ENCODE assay signal across 20 cellular contexts in the genomic region with DNA sequence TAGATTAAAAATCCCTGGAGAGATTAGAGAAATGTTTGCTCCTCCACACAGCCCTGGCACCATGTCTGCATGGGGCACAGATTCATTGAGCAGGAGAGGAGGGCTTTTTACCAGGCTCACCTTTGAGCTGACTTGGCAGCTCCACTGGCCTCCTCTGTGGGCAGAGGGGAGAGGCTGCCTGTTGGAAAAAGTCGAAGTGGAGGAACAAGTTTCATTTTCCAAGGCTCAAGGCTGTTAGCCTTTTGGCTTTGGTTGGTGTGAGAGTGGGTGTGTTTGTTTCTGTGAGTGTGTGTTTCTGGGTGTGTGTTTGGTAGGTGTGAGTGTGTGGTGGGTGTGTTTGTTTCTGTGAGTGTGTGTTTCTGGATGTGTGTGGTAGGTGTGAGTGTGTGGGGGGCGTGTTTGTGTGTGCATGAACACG. TPM values are rescaled to one million over a fixed set of nuclear protein-coding genes. Genes with fewer than 3 reads are reported as not detected.
DNase-seq lines count a peak whose midpoint lies in the region; ATAC-seq, FAIRE-seq and TF ChIP-seq lines count a peak whose summit lies in the region.
"Had no signal": no experiment of that assay in that cellular context is flagged by ENCODE, and none has a peak within 500 bp of the region (broad histone marks: within the 10 kb centered on the region; RNA-seq: fewer than 3 reads in every experiment).

No MANE protein-coding gene starts in this region.

- no peaks in the 10 kb centered on the region for H4K20me1 ChIP-seq in H1 (replicated peaks in 1 of 2; ENCODE audit: control insufficient read depth in 1 of 2, insufficient read depth in 2 of 2, low read length in 2 of 2)

- no peak overlapping the region for H3K4ac ChIP-seq in H1 (replicated peaks; ENCODE audit: insufficient read length, low read depth, low read length)

- no peaks in the 10 kb centered on the region for H3K79me1 ChIP-seq in H1 (ENCODE audit: low read depth, low read length)

- H2AFZ ChIP-seq in H1 (ENCODE audit: low read length): no peak overlapping the region

- no peaks in the 10 kb centered on the region for H3K27me3 ChIP-seq in H1 (replicated peaks in 1 of 4; ENCODE audit: control insufficient read depth in 3 of 4, extremely low read depth in 1 of 4, insufficient read depth in 3 of 4, low read length in 3 of 4)
- no peaks in the 10 kb centered on the region for H3K27me3 ChIP-seq in liver (ENCODE audit: control insufficient read depth in 4 of 4, insufficient read depth in 4 of 4, low read length in 3 of 4)
- no peaks in the 10 kb centered on the region for H3K27me3 ChIP-seq in subcutaneous abdominal adipose tissue (ENCODE audit: control insufficient read depth in 5 of 5, insufficient read depth in 4 of 5, low read length in 5 of 5)

- H3K79me2 ChIP-seq in H1 (ENCODE audit: control insufficient read depth in 1 of 2, insufficient read depth in 2 of 2, low read length in 2 of 2): no peaks in the 10 kb centered on the region

- H3K4me1 Mint-ChIP-seq in T-helper 17 cell: peaks cover 2% of the 10 kb centered on the region
- H3K4me1 Mint-ChIP-seq: stimulated activated naive CD8-positive, alpha-beta T cell treated with anti-CD3 and anti-CD28 coated beads, Interleukin-15, amount 100 ng/mL, for 72 hours had no signal

- H3K27ac ChIP-seq in H1 (ENCODE audit: low read depth, low read length) (no peak overlapping the region), liver (ENCODE audit: low read depth in 1 of 2, low read length in 2 of 2) (peak overlapping the region; percentile 57 to 58), subcutaneous abdominal adipose tissue (ENCODE audit: low read depth, low read length) (peak overlapping the region; percentile 71)

- no peak overlapping the region for H3K4me3 Mint-ChIP-seq in T-helper 17 cell
- H3K4me3 Mint-ChIP-seq: stimulated activated naive CD8-positive, alpha-beta T cell treated with anti-CD3 and anti-CD28 coated beads, Interleukin-15, amount 100 ng/mL, for 72 hours; T-helper 2 cell treated with Interferon-gamma antibody and Interleukin-4, amounts not matched to agents 5 μg/mL and 100 μg/mL, for 36 hours had no signal

- no peak overlapping the region for H2BK120ac ChIP-seq in H1 (replicated peaks; ENCODE audit: low read depth, low read length)

- TF ChIP-seq POLR2A in H1 (IDR thresholded peaks at IDR 0.05; ENCODE audit: control extremely low read depth in 1 of 2, low read depth in 2 of 2, low read length in 2 of 2): no peak

- FAIRE-seq in H1 (lab: Jason Lieb, UNC): no peak

- H2BK15ac ChIP-seq in H1 (ENCODE audit: low read length): 0 out of 2 replicates have a peak overlapping the region, but pooled peaks have one; percentile 46

- no peak overlapping the region for H4K5ac ChIP-seq in H1 (ENCODE audit: insufficient read length, low read depth, low read length)

- H3K4me1 ChIP-seq in H1 (replicated peaks in 1 of 4; ENCODE audit: control insufficient read depth in 3 of 4, insufficient read depth in 4 of 4, low read length in 3 of 4) (peaks cover 0 to 2% (median 0%) of the 10 kb centered on the region in 4 experiments; a peak in 1 of 7 replicates), liver (ENCODE audit: control insufficient read depth in 4 of 4, insufficient read depth in 4 of 4, low read length in 3 of 4) (peaks cover 4 to 25% (median 19%) of the 10 kb centered on the region in 4 donors), subcutaneous abdominal adipose tissue (ENCODE audit: control insufficient read depth in 5 of 5, insufficient read depth in 5 of 5, low read length in 5 of 5) (peaks cover 2 to 29% (median 24%) of the 10 kb centered on the region in 5 donors)

- peak overlapping the region; percentile 34 for H4K91ac ChIP-seq in H1 (replicated peaks; ENCODE audit: insufficient read length, low read length)

- no peak overlapping the region for H2BK5ac ChIP-seq in H1 (ENCODE audit: low read depth, low read length)

- peak; percentile 47 for DNase-seq in LoVo (ENCODE audit: low spot score)
- DNase-seq in H1 (ENCODE audit: low read depth in 1 of 2, low spot score in 2 of 2): no peak
- no peak for DNase-seq in T-helper 17 cell
- DNase-seq in NCI-H2227 treated with DMSO at 0.1 percent for 48 hours (lab: John Stamatoyannopoulos, UW): no peak
- no peak for DNase-seq in glomerular visceral epithelial cell (ENCODE audit: extremely low spot score)
- DNase-seq in OCI-M2 (lab: John Stamatoyannopoulos, UW; ENCODE audit: unreplicated experiment): no peak
- DNase-seq: activated CD8-positive, alpha-beta memory T cell treated with anti-CD3 and anti-CD28 coated beads, Interleukin-2, amount 50 U/mL, for 4 hours; activated naive CD4-positive, alpha-beta T cell treated with anti-CD3 and anti-CD28 coated beads, Interleukin-2, amount 50 U/mL, for 16 hours; AML-193; DMS 273 treated with DMSO at 0.1 percent for 48 hours; effector CD8-positive, alpha-beta T cell; KBM-7; NCI-H1417; NK-92 treated with Interleukin-12 subunit alpha and Interleukin-12 subunit beta, amount 100 ng/mL, for 24 hours; SHP77; stimulated activated naive CD8-positive, alpha-beta T cell treated with anti-CD3 and anti-CD28 coated beads, Interleukin-15, amount 100 ng/mL, for 72 hours had no signal

- no peak for TF ChIP-seq RAD21 in H1 (IDR thresholded peaks at IDR 0.05 in 1 of 2, conservative IDR thresholded peaks at IDR 0.05 in 1 of 2; ENCODE audit: low read depth in 2 of 2, low read length in 2 of 2)
- peak in 1 of 2 donors; percentile 37 for TF ChIP-seq RAD21 in liver (IDR thresholded peaks at IDR 0.05)

- TF ChIP-seq CTCF in H1 (IDR thresholded peaks at IDR 0.05; ENCODE audit: control extremely low read depth in 1 of 3, insufficient read depth in 1 of 3, low read depth in 1 of 3, low read length in 3 of 3) (no peak), liver (IDR thresholded peaks at IDR 0.05; ENCODE audit: low read depth, low read length, missing input control) (no peak)

- H3K36me3 ChIP-seq in H1 (ENCODE audit: control insufficient read depth in 2 of 4, insufficient read depth in 4 of 4, low read length in 3 of 4) (no peaks in the 10 kb centered on the region), liver (ENCODE audit: control insufficient read depth in 4 of 4, insufficient read depth in 3 of 4, low read depth in 1 of 4, low read length in 3 of 4) (no peaks in the 10 kb centered on the region), subcutaneous abdominal adipose tissue (ENCODE audit: control insufficient read depth in 5 of 5, insufficient read depth in 5 of 5, low read length in 5 of 5) (no peaks in the 10 kb centered on the region)

- H3K27ac Mint-ChIP-seq in T-helper 17 cell: no peak overlapping the region
- H3K27ac Mint-ChIP-seq: stimulated activated naive CD8-positive, alpha-beta T cell treated with anti-CD3 and anti-CD28 coated beads, Interleukin-15, amount 100 ng/mL, for 72 hours; T-helper 2 cell treated with Interferon-gamma antibody and Interleukin-4, amounts not matched to agents 5 μg/mL and 100 μg/mL, for 36 hours had no signal

- POLR2A ChIA-PET in H1 (lab: Charles Lee; ENCODE audit: partially characterized antibody): interaction anchor here (0.7 to 1.1 kb wide), 2 partner anchors 8 to 28 kb away, joined by 3 to 4 read pairs; no protein-coding TSS in a partner anchor

- peaks cover 19% of the 10 kb centered on the region for H3K27me3 Mint-ChIP-seq in T-helper 17 cell
- H3K27me3 Mint-ChIP-seq: stimulated activated naive CD8-positive, alpha-beta T cell treated with anti-CD3 and anti-CD28 coated beads, Interleukin-15, amount 100 ng/mL, for 72 hours had no signal

- H3K9me3 ChIP-seq in H1 (ENCODE audit: insufficient read depth in 2 of 2, low read depth in 1 of 2, low read length in 1 of 2) (no peaks in the 10 kb centered on the region), liver (ENCODE audit: control insufficient read depth in 4 of 4, low read length in 3 of 4) (no peaks in the 10 kb centered on the region), subcutaneous abdominal adipose tissue (ENCODE audit: control insufficient read depth in 5 of 5, low read length in 5 of 5) (no peaks in the 10 kb centered on the region), T-helper 17 cell (ENCODE audit: control insufficient read depth, low read length, poor library complexity, severe bottlenecking) (no peaks in the 10 kb centered on the region)

- CTCF ChIA-PET in H1 (lab: Charles Lee; ENCODE audit: partially characterized antibody): interaction anchor here (1.3 to 1.8 kb wide), 3 partner anchors 31 to 61 kb away, joined by 3 to 9 read pairs (median 4); no protein-coding TSS in a partner anchor

- no peak overlapping the region for H3K18ac ChIP-seq in H1 (ENCODE audit: extremely low read depth, low read length)

- no peak for ATAC-seq in T-helper 17 cell
- ATAC-seq: stimulated activated naive CD8-positive, alpha-beta T cell treated with anti-CD3 and anti-CD28 coated beads, Interleukin-15, amount 100 ng/mL, for 72 hours had no signal

- H2AK5ac ChIP-seq in H1 (ENCODE audit: low read depth, low read length): 0 out of 2 replicates have a peak overlapping the region, but pooled peaks have one; percentile 65

- no peaks in the 10 kb centered on the region for H3K36me3 Mint-ChIP-seq in T-helper 17 cell (ENCODE audit: low read depth)

- no peaks in the 10 kb centered on the region for H3K23me2 ChIP-seq in H1 (ENCODE audit: low read depth, low read length)

- WGBS in H1 (ENCODE audit: extremely low coverage in 1 of 2, insufficient coverage in 1 of 2, insufficient read length in 1 of 2, insufficient replicate concordance in 2 of 2, low coverage in 1 of 2, low lambda C conversion rate in 2 of 2, missing lambda C conversion rate in 1 of 2), 2 experiments: 77% methylated on average over 3 of the region's 3 CpGs; no CpG with 5 or more reads in 1 of the 2 experiments
- 30% methylated on average over 3 of the region's 3 CpGs for WGBS in liver

- H3K23ac ChIP-seq in H1 (ENCODE audit: insufficient read length): no peak overlapping the region

- H2BK20ac ChIP-seq in H1 (ENCODE audit: low read length): peak overlapping the region; percentile 82; the same call in 1 of the 2 replicates

- TF ChIP-seq EP300 in H1 (IDR thresholded peaks at IDR 0.05; ENCODE audit: borderline replicate concordance in 1 of 2, low read depth in 2 of 2, low read length in 2 of 2): no peak

- no peak overlapping the region for H4K8ac ChIP-seq in H1 (ENCODE audit: extremely low read depth, insufficient read depth, low read length)

- H3K14ac ChIP-seq in H1 (ENCODE audit: insufficient read length): peak overlapping the region; percentile 79

- no peak overlapping the region for H3K56ac ChIP-seq in H1 (replicated peaks; ENCODE audit: insufficient read length, low read depth, low read length)

- no peak overlapping the region for H3K4me2 ChIP-seq in H1 (ENCODE audit: insufficient read depth in 1 of 2, low read depth in 2 of 2, low read length in 2 of 2)

- H3K9ac ChIP-seq in H1 (replicated peaks in 1 of 4; ENCODE audit: extremely low read depth in 1 of 4, low read depth in 3 of 4, low read length in 3 of 4) (no peak overlapping the region; a peak in 1 of 7 replicates), liver (ENCODE audit: low read depth in 1 of 2, low read length in 2 of 2) (no peak overlapping the region), subcutaneous abdominal adipose tissue (ENCODE audit: low read length in 5 of 5) (peak overlapping the region in 3 of 5 donors; percentile 11 to 36 (median 21))

- H2BK12ac ChIP-seq in H1 (ENCODE audit: low read depth, low read length): peak overlapping the region; percentile 89; the same call in 1 of the 2 replicates

- H3K4me3 ChIP-seq in H1 (ENCODE audit: extremely low read depth in 1 of 4, insufficient read depth in 2 of 4, low read depth in 3 of 4, low read length in 4 of 4) (no peak overlapping the region), liver (ENCODE audit: low read depth in 1 of 3, low read length in 3 of 3) (no peak overlapping the region), subcutaneous abdominal adipose tissue (ENCODE audit: low read depth in 1 of 5, low read length in 5 of 5) (peak overlapping the region in 4 of 5 donors; percentile 6 to 46 (median 22))

RNA-seq across cellular contexts. Expression of a gene that starts 5.6 kb away (rescaled TPM):
- total RNA-seq in H1 (2021; fragmentation: NEBNext Ultra II Directional; extraction: Animal tissue kit (Norgen Biotek cat#: 25700)): not detected in 2 replicates
- polyA plus RNA-seq in H1 (2011; rRNA removed): not detected in 2 replicates
- not detected for polyA plus RNA-seq in H1 (2011; cell fraction: cytosol; rRNA removed)
- not detected for polyA plus RNA-seq in H1 (2011; cell fraction: nucleus; rRNA removed)
- polyA plus RNA-seq in H1 (2012, experiment 1 of 2): not detected in 4 replicates
- not detected for polyA plus RNA-seq in H1 (2012, experiment 2 of 2)
- not detected for polyA plus RNA-seq in H1 (2013, experiment 1 of 2)
- not detected for polyA plus RNA-seq in H1 (2013, experiment 2 of 2)
- not detected in 2 replicates for polyA minus RNA-seq in H1 (2011; rRNA and poly(A)+ RNA removed)
- not detected for polyA minus RNA-seq in H1 (2011; cell fraction: cytosol; rRNA and poly(A)+ RNA removed)
- polyA minus RNA-seq in H1 (2011; cell fraction: nucleus; rRNA and poly(A)+ RNA removed): not detected
- total RNA-seq in liver: 1 to 10 TPM in 1 of 2 donors, not detected in 1; 4.2 TPM
- polyA plus RNA-seq in liver: 1 to 10 TPM in 1 of 2 donors, under 1 TPM in 1; 0.85 to 1.2 TPM
- total RNA-seq in T-helper 17 cell: not detected
- total RNA-seq: lung microvascular endothelial cell had no signal

RNA-seq across cellular contexts. Expression of a gene that starts 39.5 kb away (rescaled TPM):
- total RNA-seq in H1 (2021; fragmentation: NEBNext Ultra II Directional; extraction: Animal tissue kit (Norgen Biotek cat#: 25700)): not detected in 2 replicates
- polyA plus RNA-seq in H1 (2011; rRNA removed): 0.03 TPM in 1 of 2 replicates, not detected in the other
- polyA plus RNA-seq in H1 (2011; cell fraction: cytosol; rRNA removed): not detected
- polyA plus RNA-seq in H1 (2011; cell fraction: nucleus; rRNA removed): not detected
- polyA plus RNA-seq in H1 (2012, experiment 1 of 2): not detected in 4 replicates
- not detected for polyA plus RNA-seq in H1 (2012, experiment 2 of 2)
- polyA plus RNA-seq in H1 (2013, experiment 1 of 2): not detected
- polyA plus RNA-seq in H1 (2013, experiment 2 of 2): not detected
- polyA minus RNA-seq in H1 (2011; rRNA and poly(A)+ RNA removed): 0.05 TPM in 1 of 2 replicates, not detected in the other
- polyA minus RNA-seq in H1 (2011; cell fraction: cytosol; rRNA and poly(A)+ RNA removed): not detected
- not detected for polyA minus RNA-seq in H1 (2011; cell fraction: nucleus; rRNA and poly(A)+ RNA removed)
- total RNA-seq in liver: not detected
- polyA plus RNA-seq in liver: under 1 TPM in 1 of 2 donors, not detected in 1; 0.18 TPM
- not detected for total RNA-seq in T-helper 17 cell
- total RNA-seq: lung microvascular endothelial cell had no signal

Comparison
In these comparisons a context has a peak if more than half of its experiments do, and no peak if none do; other contexts are left out.
1. H3K4me3 ChIP-seq: peak in subcutaneous abdominal adipose tissue (4 of 5); none in H1 (0 of 4) and liver (0 of 3).
2. H3K9ac ChIP-seq: peak in subcutaneous abdominal adipose tissue (3 of 5); none in H1 (0 of 4) and liver (0 of 2).